Comparison of ENCODE assay signal across 8 cellular contexts in the genomic region with DNA sequence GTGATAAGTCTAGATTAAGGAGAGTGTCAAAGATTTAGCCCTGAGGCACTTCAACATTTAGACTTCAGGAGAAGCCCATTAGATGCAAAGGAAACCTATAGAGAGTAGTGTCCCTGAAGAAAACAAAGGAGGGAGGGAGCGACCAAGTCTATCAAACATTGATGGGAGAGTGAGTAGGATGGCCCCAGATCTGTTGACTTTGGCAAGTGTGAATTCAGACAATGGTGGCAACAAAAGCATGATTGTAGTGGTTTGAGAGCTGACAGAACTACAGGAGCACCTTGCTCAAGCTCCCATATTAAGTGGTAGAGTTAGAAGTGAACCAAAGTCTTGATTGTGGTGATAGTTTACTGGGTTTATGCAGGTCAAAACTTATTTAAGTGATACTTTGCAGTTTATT. TPM values are rescaled to one million over a fixed set of nuclear protein-coding genes. Genes with fewer than 3 reads are reported as not detected.
DNase-seq lines count a peak whose midpoint lies in the region; ATAC-seq and TF ChIP-seq lines count a peak whose summit lies in the region.

No MANE protein-coding gene starts in this region.

- H3K14ac ChIP-seq in trophoblast cell (ENCODE audit: low read length), result no peak overlapping the region

- no peak overlapping the region for H3K4me2 ChIP-seq in trophoblast cell (ENCODE audit: low read length)

- H2BK12ac ChIP-seq in trophoblast cell (ENCODE audit: low read length), result no peak overlapping the region

- H4K91ac ChIP-seq in trophoblast cell (ENCODE audit: low read depth, low read length), result no peak overlapping the region

- intact Hi-C loops in esophagus squamous epithelium (cut with DNase I), result no loop called here

- H3K4ac ChIP-seq in trophoblast cell (ENCODE audit: low read depth, low read length), result no peak overlapping the region

- H4K12ac ChIP-seq in trophoblast cell (ENCODE audit: low read depth, low read length), result no peak overlapping the region

- H3K4me1 ChIP-seq in Peyer's patch (peaks cover 0 to 37% (median 4%) of the 10 kb centered on the region in 4 donors), esophagus squamous epithelium (peaks cover 18 to 65% (median 24%) of the 10 kb centered on the region in 3 donors), trophoblast cell (ENCODE audit: control insufficient read depth in 1 of 2, insufficient read depth in 2 of 2, low read length in 2 of 2) (peaks cover 7 to 9% of the 10 kb centered on the region in 2 experiments)

- H2AFZ ChIP-seq in trophoblast cell (ENCODE audit: insufficient read depth, low read length, poor library complexity), result no peak overlapping the region

- H4K8ac ChIP-seq in trophoblast cell (ENCODE audit: low read depth, low read length), result no peak overlapping the region

- no peak for DNase-seq in Peyer's patch
- no peak for DNase-seq in esophagus squamous epithelium (lab: John Stamatoyannopoulos, UW)
- peak; percentile 18 for DNase-seq in renal cortical epithelial cell (ENCODE audit: low read depth)
- DNase-seq in amniotic stem cell (lab: John Stamatoyannopoulos, UW), result no peak
- DNase-seq in NCI-H1092 (lab: John Stamatoyannopoulos, UW), result no peak
- DNase-seq in trophoblast cell, result no peak

- no peak overlapping the region for H2AK5ac ChIP-seq in trophoblast cell (ENCODE audit: low read length)

- H3K79me2 ChIP-seq in trophoblast cell (ENCODE audit: control insufficient read depth, insufficient read depth, low read length, poor library complexity), result peaks cover 4% of the 10 kb centered on the region

- no peak overlapping the region for H2BK120ac ChIP-seq in trophoblast cell (ENCODE audit: insufficient read depth, low read length, poor library complexity)

- peak overlapping the region; percentile 78; the same call in 1 of the 2 replicates for H3K4me3 ChIP-seq in GM08714 (ENCODE audit: low read length)
- H3K4me3 ChIP-seq in Peyer's patch, result peak overlapping the region; percentile 58 to 86 (median 76)
- peak overlapping the region in 3 of 4 donors; percentile 77 to 89 (median 78) for H3K4me3 ChIP-seq in esophagus squamous epithelium
- no peak overlapping the region for H3K4me3 ChIP-seq in trophoblast cell (ENCODE audit: low read depth, low read length)

- no peak overlapping the region for H3K9ac ChIP-seq in trophoblast cell (ENCODE audit: low read length)

- H3K79me1 ChIP-seq in trophoblast cell (ENCODE audit: low read length), result peaks cover 9% of the 10 kb centered on the region

- H3K9me3 ChIP-seq in Peyer's patch (no peaks in the 10 kb centered on the region), esophagus squamous epithelium (no peaks in the 10 kb centered on the region), trophoblast cell (ENCODE audit: insufficient read depth, low read depth, low read length) (no peaks in the 10 kb centered on the region)

- no peak for ATAC-seq in GM19395 (IDR thresholded peaks at IDR 0.05; ENCODE audit: unreplicated experiment)

- no peak overlapping the region for H3K23ac ChIP-seq in trophoblast cell (ENCODE audit: low read length)

- H3K27me3 ChIP-seq in Peyer's patch (no peaks in the 10 kb centered on the region), esophagus squamous epithelium (no peaks in the 10 kb centered on the region), trophoblast cell (ENCODE audit: insufficient read depth, low read length) (no peaks in the 10 kb centered on the region)

- H3K36me3 ChIP-seq in Peyer's patch (no peaks in the 10 kb centered on the region), esophagus squamous epithelium (peaks cover 0 to 4% (median 0%) of the 10 kb centered on the region in 3 donors), trophoblast cell (ENCODE audit: control insufficient read depth in 1 of 2, insufficient read depth in 2 of 2, low read length in 2 of 2) (no peaks in the 10 kb centered on the region)

- TF ChIP-seq CTCF in Peyer's patch (IDR thresholded peaks at IDR 0.05) (no peak), esophagus squamous epithelium (IDR thresholded peaks at IDR 0.05) (no peak)

- no peak overlapping the region for H3K18ac ChIP-seq in trophoblast cell (ENCODE audit: low read length)

- TF ChIP-seq POLR2A in Peyer's patch (IDR thresholded peaks at IDR 0.05), result no peak
- TF ChIP-seq POLR2A in esophagus squamous epithelium (IDR thresholded peaks at IDR 0.05), result no peak

- H3K27ac ChIP-seq in Peyer's patch, result peak overlapping the region in 2 of 4 donors; percentile 84 to 86
- H3K27ac ChIP-seq in esophagus squamous epithelium, result peak overlapping the region in 3 of 4 donors; percentile 92 to 95 (median 94)
- H3K27ac ChIP-seq in trophoblast cell (ENCODE audit: low read depth, low read length), result no peak overlapping the region

- WGBS in esophagus squamous epithelium, 2 donors, result 64 to 67% methylated on average over 1 of the region's 1 CpG
- no CpG with 5 or more reads among the region's 1 CpG for WGBS in trophoblast cell (ENCODE audit: extremely low coverage, insufficient coverage, insufficient read length)

- H2BK5ac ChIP-seq in trophoblast cell (ENCODE audit: low read depth, low read length, poor library complexity), result no peak overlapping the region

RNA-seq across cellular contexts. Expression of a gene that starts 1.0 kb away (rescaled TPM):
- total RNA-seq in Peyer's patch (100 to 1,000 TPM in 1 of 4 donors, 10 to 100 TPM in 3; 38.6 to 328 (median 45.2) TPM), esophagus squamous epithelium (10 to 100 TPM; 31.0 to 42.3 (median 36.0) TPM), renal cortical epithelial cell (40.1 and 77.8 TPM in 2 replicates)
- 67.5 and 68.9 TPM in 2 replicates for polyA plus RNA-seq in trophoblast cell (2013)

RNA-seq across cellular contexts. Expression of a gene that starts 13.2 kb away (rescaled TPM):
- total RNA-seq in Peyer's patch, result 1 to 10 TPM; 1.7 to 9.0 (median 4.8) TPM
- 10 to 100 TPM in 1 of 4 donors, 1 to 10 TPM in 3; 3.2 to 11.6 (median 5.8) TPM for total RNA-seq in esophagus squamous epithelium
- 2.3 and 3.9 TPM in 2 replicates for total RNA-seq in renal cortical epithelial cell
- polyA plus RNA-seq in trophoblast cell (2013), result 8.2 TPM in 2 replicates

RNA-seq across cellular contexts. Expression of a gene that starts 14.0 kb away (rescaled TPM):
- total RNA-seq in Peyer's patch, result 10 to 100 TPM; 26.6 to 40.4 (median 33.8) TPM
- 10 to 100 TPM; 12.7 to 37.2 (median 20.5) TPM for total RNA-seq in esophagus squamous epithelium
- total RNA-seq in renal cortical epithelial cell, result 32.2 and 49.8 TPM in 2 replicates
- polyA plus RNA-seq in trophoblast cell (2013), result 39.3 and 41.5 TPM in 2 replicates

RNA-seq across cellular contexts. Expression of a gene that starts 46.8 kb away (rescaled TPM):
- total RNA-seq in Peyer's patch (10 to 100 TPM; 47.6 to 74.0 (median 61.3) TPM), esophagus squamous epithelium (10 to 100 TPM; 24.2 to 32.6 (median 25.9) TPM), renal cortical epithelial cell (6.1 and 30.3 TPM in 2 replicates)
- 153 and 155 TPM in 2 replicates for polyA plus RNA-seq in trophoblast cell (2013)

RNA-seq across cellular contexts. Expression of a gene that starts 47.4 kb away (rescaled TPM):
- total RNA-seq in Peyer's patch (10 to 100 TPM; 35.3 to 59.8 (median 42.5) TPM), esophagus squamous epithelium (10 to 100 TPM; 31.0 to 56.3 (median 40.6) TPM), renal cortical epithelial cell (31.0 and 60.4 TPM in 2 replicates)
- polyA plus RNA-seq in trophoblast cell (2013), result 35.8 and 36.9 TPM in 2 replicates
